In genomic region chr19:57803265-57803593, GRCh38 we compare ENCODE assay signal across 9 cellular contexts. TPM values are rescaled to one million over a fixed set of nuclear protein-coding genes. Genes with fewer than 3 reads are reported as not detected.
DNase-seq lines count a peak whose midpoint lies in the region; ATAC-seq, FAIRE-seq and TF ChIP-seq lines count a peak whose summit lies in the region.
"Had no signal": no experiment of that assay in that cellular context is flagged by ENCODE, and none has a peak within 500 bp of the region (broad histone marks: within the 10 kb centered on the region; RNA-seq: fewer than 3 reads in every experiment).

No MANE protein-coding gene starts in this region.

- POLR2A ChIA-PET in activated CD4-positive, alpha-beta T cell treated with anti-CD3 and anti-CD28 coated beads for 36 hours (lab: Charles Lee) = no interaction called here

- DNase-seq in activated CD4-positive, alpha-beta T cell treated with anti-CD3 and anti-CD28 coated beads for 36 hours = no peak
- DNase-seq in activated CD4-positive, alpha-beta T cell treated with anti-CD3 and anti-CD28 coated beads, Interleukin-2, amount 50 U/mL, for 48 hours = no peak
- DNase-seq in breast epithelium (ENCODE audit: low spot score in 2 of 2) (no peak), testis (no peak), NCI-H2227 (lab: John Stamatoyannopoulos, UW; ENCODE audit: unreplicated experiment) (no peak), GM12892 (ENCODE audit: insufficient read length) (no peak)
- DNase-seq: stimulated activated naive CD4-positive, alpha-beta T cell treated with Interleukin-2 at 50 U/mL for 16 hours had no signal

- intact Hi-C loops in activated CD4-positive, alpha-beta T cell treated with anti-CD3 and anti-CD28 coated beads for 36 hours (cut with DNase I, micrococcal nuclease) = no loop called here
- intact Hi-C loops in breast epithelium (cut with DNase I; ENCODE audit: low total_unique reads) = no loop called here
- intact Hi-C loops in testis (cut with DNase I; ENCODE audit: low total_unique reads) = no loop called here

- TF ChIP-seq POLR2A in breast epithelium (IDR thresholded peaks at IDR 0.05) = no peak
- TF ChIP-seq POLR2A in testis (IDR thresholded peaks at IDR 0.05) = no peak
- no peak for TF ChIP-seq POLR2A in GM12892 (IDR thresholded peaks at IDR 0.05; ENCODE audit: low read depth, low read length)

- H3K9me3 ChIP-seq in breast epithelium (no peaks in the 10 kb centered on the region), liver (ENCODE audit: control insufficient read depth in 4 of 4, low read length in 3 of 4) (no peaks in the 10 kb centered on the region), testis (no peaks in the 10 kb centered on the region)

- TF ChIP-seq RAD21 in liver (IDR thresholded peaks at IDR 0.05) = no peak

- H3K4me3 ChIP-seq in breast epithelium (peak overlapping the region; percentile 44 to 73 (median 67)), liver (ENCODE audit: low read depth in 1 of 3, low read length in 3 of 3) (peak overlapping the region; percentile 56 to 72 (median 60)), testis (peak overlapping the region; percentile 40 to 54)

- no peak for ATAC-seq in activated CD4-positive, alpha-beta T cell treated with anti-CD3 and anti-CD28 coated beads for 36 hours
- no peak for ATAC-seq in GM21529 (IDR thresholded peaks at IDR 0.05; ENCODE audit: unreplicated experiment)

- peak overlapping the region; percentile 20 to 54 for H3K9ac ChIP-seq in liver (ENCODE audit: low read depth in 1 of 2, low read length in 2 of 2)

- H3K9me3 Mint-ChIP-seq in activated CD4-positive, alpha-beta T cell treated with anti-CD3 and anti-CD28 coated beads for 36 hours (ENCODE audit: low read depth) = peaks cover 2% of the 10 kb centered on the region

- H3K27ac Mint-ChIP-seq in activated CD4-positive, alpha-beta T cell treated with anti-CD3 and anti-CD28 coated beads for 36 hours = peak overlapping the region; percentile 42

- H3K36me3 ChIP-seq in breast epithelium (no peaks in the 10 kb centered on the region), liver (ENCODE audit: control insufficient read depth in 4 of 4, insufficient read depth in 3 of 4, low read depth in 1 of 4, low read length in 3 of 4) (peaks cover 0 to 13% (median 7%) of the 10 kb centered on the region in 4 donors), testis (ENCODE audit: low read depth, missing control alignments) (no peaks in the 10 kb centered on the region)

- H3K27me3 Mint-ChIP-seq in activated CD4-positive, alpha-beta T cell treated with anti-CD3 and anti-CD28 coated beads for 36 hours = no peaks in the 10 kb centered on the region

- H3K4me3 Mint-ChIP-seq in activated CD4-positive, alpha-beta T cell treated with anti-CD3 and anti-CD28 coated beads for 36 hours = peak overlapping the region; percentile 66

- H3K27me3 ChIP-seq in breast epithelium (no peaks in the 10 kb centered on the region), liver (ENCODE audit: control insufficient read depth in 4 of 4, insufficient read depth in 4 of 4, low read length in 3 of 4) (no peaks in the 10 kb centered on the region), testis (no peaks in the 10 kb centered on the region)

- H3K4me1 ChIP-seq in breast epithelium (peaks cover 0 to 8% of the 10 kb centered on the region in 2 donors), liver (ENCODE audit: control insufficient read depth in 4 of 4, insufficient read depth in 4 of 4, low read length in 3 of 4) (peaks cover 7 to 17% (median 11%) of the 10 kb centered on the region in 4 donors), testis (no peaks in the 10 kb centered on the region)

- no peak for TF ChIP-seq CTCF in breast epithelium (IDR thresholded peaks at IDR 0.05)
- no peak for TF ChIP-seq CTCF in liver (IDR thresholded peaks at IDR 0.05; ENCODE audit: low read depth, low read length, missing input control)
- TF ChIP-seq CTCF in testis (IDR thresholded peaks at IDR 0.05) = no peak

- H3K36me3 Mint-ChIP-seq in activated CD4-positive, alpha-beta T cell treated with anti-CD3 and anti-CD28 coated beads for 36 hours (ENCODE audit: low read depth) = peaks cover 41% of the 10 kb centered on the region

- 4% methylated on average over 6 of the region's 6 CpGs for WGBS in liver
- WGBS in testis, 2 donors = 6 to 9% methylated on average over 6 of the region's 6 CpGs

- peaks cover 20% of the 10 kb centered on the region for H3K4me1 Mint-ChIP-seq in activated CD4-positive, alpha-beta T cell treated with anti-CD3 and anti-CD28 coated beads for 36 hours

- H3K27ac ChIP-seq in breast epithelium (peak overlapping the region in 1 of 2 donors; percentile 96), liver (ENCODE audit: low read depth in 1 of 2, low read length in 2 of 2) (peak overlapping the region; percentile 58 to 70), testis (peak overlapping the region in 1 of 2 donors; percentile 21)

- CTCF ChIA-PET in activated CD4-positive, alpha-beta T cell treated with anti-CD3 and anti-CD28 coated beads for 36 hours (lab: Charles Lee) = no interaction called here

- FAIRE-seq in GM12892 (lab: Jason Lieb, UNC) = no peak

TF ChIP-seq in liver, 16 proteins besides CTCF, POLR2A, EP300 and RAD21 (continues in another document):
- no peak for TF ChIP-seq NR2F2 (IDR thresholded peaks at IDR 0.05)
- no peak for TF ChIP-seq YY1 (IDR thresholded peaks at IDR 0.05)
- no peak for TF ChIP-seq HNF4G (IDR thresholded peaks at IDR 0.05)
- TF ChIP-seq ZBTB33 (IDR thresholded peaks at IDR 0.05) = no peak
- TF ChIP-seq JUND (IDR thresholded peaks at IDR 0.05) = no peak
- no peak for TF ChIP-seq HNF4A (conservative IDR thresholded peaks at IDR 0.05)
- no peak for TF ChIP-seq SP1 (IDR thresholded peaks at IDR 0.05)
- TF ChIP-seq ATF3 (IDR thresholded peaks at IDR 0.05) = no peak
- no peak for TF ChIP-seq GABPA (IDR thresholded peaks at IDR 0.05 in 1 of 2, conservative IDR thresholded peaks at IDR 0.05 in 1 of 2)

RNA-seq across cellular contexts. Expression of gene ZNF552, which starts 11.5 kb away (rescaled TPM):
- 1 to 10 TPM; 5.9 to 6.1 TPM for total RNA-seq in activated CD4-positive, alpha-beta T cell treated with anti-CD3 and anti-CD28 coated beads for 36 hours
- total RNA-seq in breast epithelium (10 to 100 TPM in 2 of 3 donors, 1 to 10 TPM in 1; 4.0 to 71.4 (median 54.9) TPM), liver (10 to 100 TPM in 1 of 2 donors, 1 to 10 TPM in 1; 5.4 to 16.1 TPM), testis (10 to 100 TPM in 1 of 2 donors, 1 to 10 TPM in 1; 9.5 to 11.4 TPM)
- polyA plus RNA-seq in liver (1 to 10 TPM; 3.1 to 5.5 TPM), testis (ENCODE audit: insufficient read depth, low read depth, low replicate concordance) (4.4 TPM)
- polyA plus RNA-seq in GM12892 (2012; ENCODE audit: missing spikeins) = 9.0 TPM

RNA-seq across cellular contexts. Expression of gene ZNF587B, which starts 26.9 kb away (rescaled TPM):
- 10 to 100 TPM; 16.8 to 18.2 TPM for total RNA-seq in activated CD4-positive, alpha-beta T cell treated with anti-CD3 and anti-CD28 coated beads for 36 hours
- total RNA-seq in breast epithelium (10 to 100 TPM; 10.7 to 26.6 (median 25.2) TPM), liver (10 to 100 TPM; 10.2 to 30.2 TPM), testis (10 to 100 TPM; 38.7 to 41.2 TPM)
- polyA plus RNA-seq in liver (1 to 10 TPM; 3.0 to 3.6 TPM), testis (ENCODE audit: insufficient read depth, low read depth, low replicate concordance) (11.8 TPM)
- 8.7 TPM for polyA plus RNA-seq in GM12892 (2012; ENCODE audit: missing spikeins)

RNA-seq across cellular contexts. Expression of gene ZNF586, which starts 33.8 kb away (rescaled TPM):
- 10 to 100 TPM; 20.3 to 20.5 TPM for total RNA-seq in activated CD4-positive, alpha-beta T cell treated with anti-CD3 and anti-CD28 coated beads for 36 hours
- 10 to 100 TPM in 2 of 3 donors, 1 to 10 TPM in 1; 9.9 to 40.5 (median 13.4) TPM for total RNA-seq in breast epithelium
- total RNA-seq in liver = 10 to 100 TPM; 10.4 to 11.8 TPM
- polyA plus RNA-seq in liver = 1 to 10 TPM; 2.3 to 3.1 TPM
- total RNA-seq in testis = 10 to 100 TPM; 20.3 to 28.3 TPM
- 6.7 TPM for polyA plus RNA-seq in testis (ENCODE audit: insufficient read depth, low read depth, low replicate concordance)
- polyA plus RNA-seq in GM12892 (2012; ENCODE audit: missing spikeins) = 11.7 TPM

RNA-seq across cellular contexts. Expression of gene ZNF587, which starts 46.4 kb away (rescaled TPM):
- 10 to 100 TPM; 20.1 to 22.9 TPM for total RNA-seq in activated CD4-positive, alpha-beta T cell treated with anti-CD3 and anti-CD28 coated beads for 36 hours
- 10 to 100 TPM; 14.4 to 45.4 (median 35.1) TPM for total RNA-seq in breast epithelium
- 10 to 100 TPM; 15.6 to 27.8 TPM for total RNA-seq in liver
- 1 to 10 TPM; 2.7 to 2.8 TPM for polyA plus RNA-seq in liver
- 10 to 100 TPM; 30.8 to 31.2 TPM for total RNA-seq in testis
- polyA plus RNA-seq in testis (ENCODE audit: insufficient read depth, low read depth, low replicate concordance) = 21.4 TPM
- polyA plus RNA-seq in GM12892 (2012; ENCODE audit: missing spikeins) = 11.6 TPM

RNA-seq across cellular contexts. Expression of gene ZNF776, which starts 56.6 kb away (rescaled TPM):
- 10 to 100 TPM in 1 of 2 experiments, 1 to 10 TPM in 1; 8.9 to 14.7 TPM for total RNA-seq in activated CD4-positive, alpha-beta T cell treated with anti-CD3 and anti-CD28 coated beads for 36 hours
- total RNA-seq in breast epithelium = 10 to 100 TPM in 2 of 3 donors, 1 to 10 TPM in 1; 8.5 to 31.8 (median 21.0) TPM
- 10 to 100 TPM in 1 of 2 donors, 1 to 10 TPM in 1; 8.7 to 20.3 TPM for total RNA-seq in liver
- polyA plus RNA-seq in liver = 1 to 10 TPM; 2.0 to 4.1 TPM
- 10 to 100 TPM; 21.7 to 31.0 TPM for total RNA-seq in testis
- polyA plus RNA-seq in testis (ENCODE audit: insufficient read depth, low read depth, low replicate concordance) = 11.8 TPM
- polyA plus RNA-seq in GM12892 (2012; ENCODE audit: missing spikeins) = 7.3 TPM
